ENCODE assay signal across 1 cellular context in the genomic region with DNA sequence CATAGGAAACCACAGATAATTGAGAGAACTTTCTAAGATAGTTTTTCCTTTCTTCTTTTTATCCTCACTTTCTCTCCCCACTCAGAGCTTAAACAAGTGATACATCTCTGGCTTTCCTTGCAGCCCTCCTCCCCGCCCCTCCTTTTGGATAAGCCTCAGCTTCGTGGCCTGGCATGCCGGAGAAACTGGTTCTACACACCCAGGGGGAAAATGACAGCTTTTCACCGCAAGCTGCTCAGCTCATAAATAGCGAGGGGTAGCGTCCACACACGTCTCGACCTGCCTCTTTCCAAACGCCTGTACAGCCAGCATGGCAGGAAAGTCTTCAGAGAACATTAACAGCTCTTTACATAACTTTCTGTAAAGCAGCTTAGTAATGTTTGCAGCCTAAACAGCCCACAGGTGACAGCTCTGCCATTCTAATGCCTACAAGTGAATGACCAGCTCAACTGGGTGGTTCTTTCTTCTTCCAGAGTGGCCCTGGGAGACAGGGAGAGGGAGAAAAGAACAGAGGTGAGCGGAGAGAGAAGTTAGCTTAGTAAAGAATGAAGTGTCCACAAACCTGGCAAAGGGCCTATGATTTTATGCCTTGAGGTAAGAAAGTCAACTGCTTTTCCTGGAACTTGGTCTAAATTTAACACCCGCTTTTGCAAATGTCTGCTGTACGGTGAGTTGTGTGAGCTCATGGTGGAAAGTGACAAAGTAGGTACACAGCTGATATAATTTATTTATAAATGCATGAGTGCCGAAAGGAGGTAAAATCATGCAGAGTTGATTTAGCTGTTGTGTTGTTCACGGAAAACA.
A peak's percentile ranks its signal among the peaks of the same experiment; 100 is the strongest.
TF ChIP-seq lines count a peak whose summit lies in the region.

No MANE protein-coding gene starts in this region.

TF ChIP-seq in WTC11, 78 proteins besides CTCF, POLR2A, EP300 and RAD21 (continued from another document):
- TF ChIP-seq, protein P1, sequence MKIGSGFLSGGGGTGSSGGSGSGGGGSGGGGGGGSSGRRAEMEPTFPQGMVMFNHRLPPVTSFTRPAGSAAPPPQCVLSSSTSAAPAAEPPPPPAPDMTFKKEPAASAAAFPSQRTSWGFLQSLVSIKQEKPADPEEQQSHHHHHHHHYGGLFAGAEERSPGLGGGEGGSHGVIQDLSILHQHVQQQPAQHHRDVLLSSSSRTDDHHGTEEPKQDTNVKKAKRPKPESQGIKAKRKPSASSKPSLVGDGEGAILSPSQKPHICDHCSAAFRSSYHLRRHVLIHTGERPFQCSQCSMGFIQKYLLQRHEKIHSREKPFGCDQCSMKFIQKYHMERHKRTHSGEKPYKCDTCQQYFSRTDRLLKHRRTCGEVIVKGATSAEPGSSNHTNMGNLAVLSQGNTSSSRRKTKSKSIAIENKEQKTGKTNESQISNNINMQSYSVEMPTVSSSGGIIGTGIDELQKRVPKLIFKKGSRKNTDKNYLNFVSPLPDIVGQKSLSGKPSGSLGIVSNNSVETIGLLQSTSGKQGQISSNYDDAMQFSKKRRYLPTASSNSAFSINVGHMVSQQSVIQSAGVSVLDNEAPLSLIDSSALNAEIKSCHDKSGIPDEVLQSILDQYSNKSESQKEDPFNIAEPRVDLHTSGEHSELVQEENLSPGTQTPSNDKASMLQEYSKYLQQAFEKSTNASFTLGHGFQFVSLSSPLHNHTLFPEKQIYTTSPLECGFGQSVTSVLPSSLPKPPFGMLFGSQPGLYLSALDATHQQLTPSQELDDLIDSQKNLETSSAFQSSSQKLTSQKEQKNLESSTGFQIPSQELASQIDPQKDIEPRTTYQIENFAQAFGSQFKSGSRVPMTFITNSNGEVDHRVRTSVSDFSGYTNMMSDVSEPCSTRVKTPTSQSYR (CRISPR knock-in tag; IDR thresholded peaks at IDR 0.05), result no peak
- TF ChIP-seq, protein P2, sequence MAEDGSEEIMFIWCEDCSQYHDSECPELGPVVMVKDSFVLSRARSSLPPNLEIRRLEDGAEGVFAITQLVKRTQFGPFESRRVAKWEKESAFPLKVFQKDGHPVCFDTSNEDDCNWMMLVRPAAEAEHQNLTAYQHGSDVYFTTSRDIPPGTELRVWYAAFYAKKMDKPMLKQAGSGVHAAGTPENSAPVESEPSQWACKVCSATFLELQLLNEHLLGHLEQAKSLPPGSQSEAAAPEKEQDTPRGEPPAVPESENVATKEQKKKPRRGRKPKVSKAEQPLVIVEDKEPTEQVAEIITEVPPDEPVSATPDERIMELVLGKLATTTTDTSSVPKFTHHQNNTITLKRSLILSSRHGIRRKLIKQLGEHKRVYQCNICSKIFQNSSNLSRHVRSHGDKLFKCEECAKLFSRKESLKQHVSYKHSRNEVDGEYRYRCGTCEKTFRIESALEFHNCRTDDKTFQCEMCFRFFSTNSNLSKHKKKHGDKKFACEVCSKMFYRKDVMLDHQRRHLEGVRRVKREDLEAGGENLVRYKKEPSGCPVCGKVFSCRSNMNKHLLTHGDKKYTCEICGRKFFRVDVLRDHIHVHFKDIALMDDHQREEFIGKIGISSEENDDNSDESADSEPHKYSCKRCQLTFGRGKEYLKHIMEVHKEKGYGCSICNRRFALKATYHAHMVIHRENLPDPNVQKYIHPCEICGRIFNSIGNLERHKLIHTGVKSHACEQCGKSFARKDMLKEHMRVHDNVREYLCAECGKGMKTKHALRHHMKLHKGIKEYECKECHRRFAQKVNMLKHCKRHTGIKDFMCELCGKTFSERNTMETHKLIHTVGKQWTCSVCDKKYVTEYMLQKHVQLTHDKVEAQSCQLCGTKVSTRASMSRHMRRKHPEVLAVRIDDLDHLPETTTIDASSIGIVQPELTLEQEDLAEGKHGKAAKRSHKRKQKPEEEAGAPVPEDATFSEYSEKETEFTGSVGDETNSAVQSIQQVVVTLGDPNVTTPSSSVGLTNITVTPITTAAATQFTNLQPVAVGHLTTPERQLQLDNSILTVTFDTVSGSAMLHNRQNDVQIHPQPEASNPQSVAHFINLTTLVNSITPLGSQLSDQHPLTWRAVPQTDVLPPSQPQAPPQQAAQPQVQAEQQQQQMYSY (CRISPR knock-in tag; IDR thresholded peaks at IDR 0.05), result peak; percentile 54; the same call in 1 of the 2 replicates
- no peak for TF ChIP-seq ZNF416 (CRISPR knock-in tag; IDR thresholded peaks at IDR 0.05)
